1 cellular context compared by ENCODE assay signal in the genomic region with DNA sequence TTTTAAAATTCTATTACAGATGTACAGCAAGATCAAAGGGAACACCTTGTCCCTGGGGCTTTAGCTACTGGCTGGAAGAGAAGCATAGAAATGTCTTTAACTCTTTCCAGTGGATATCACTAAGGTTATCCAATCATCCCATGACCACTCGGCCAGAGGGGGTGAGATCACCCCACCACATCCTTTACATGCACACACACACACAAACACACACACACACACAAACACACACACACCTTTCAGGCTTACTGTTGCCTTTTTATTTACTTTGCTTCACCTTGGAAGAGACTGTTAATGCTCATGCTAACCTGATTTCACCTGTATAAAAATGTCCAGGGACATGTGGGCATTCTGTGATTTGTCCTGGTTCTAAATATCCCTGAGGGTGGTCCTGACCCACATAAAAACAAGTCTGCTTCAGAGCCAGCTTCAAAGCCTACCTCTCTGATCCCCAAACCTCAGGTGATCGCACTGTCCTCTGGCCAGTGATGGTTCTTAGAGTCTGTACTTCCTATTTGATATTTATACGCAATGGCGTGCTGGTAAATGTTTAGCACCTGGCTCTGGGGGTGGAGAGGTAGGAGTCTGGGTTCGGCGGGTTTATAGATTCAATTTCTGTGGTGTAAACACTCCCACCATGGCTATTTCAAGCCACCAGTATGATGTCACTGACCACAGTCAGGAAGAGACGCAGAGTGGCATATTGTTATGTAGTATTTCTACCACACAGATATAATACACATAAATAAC.
TF ChIP-seq lines count a peak whose summit lies in the region.

No MANE protein-coding gene starts in this region.

TF ChIP-seq in WTC11, 78 proteins besides CTCF, POLR2A, EP300 and RAD21 (continued from another document):
- TF ChIP-seq, protein P1, sequence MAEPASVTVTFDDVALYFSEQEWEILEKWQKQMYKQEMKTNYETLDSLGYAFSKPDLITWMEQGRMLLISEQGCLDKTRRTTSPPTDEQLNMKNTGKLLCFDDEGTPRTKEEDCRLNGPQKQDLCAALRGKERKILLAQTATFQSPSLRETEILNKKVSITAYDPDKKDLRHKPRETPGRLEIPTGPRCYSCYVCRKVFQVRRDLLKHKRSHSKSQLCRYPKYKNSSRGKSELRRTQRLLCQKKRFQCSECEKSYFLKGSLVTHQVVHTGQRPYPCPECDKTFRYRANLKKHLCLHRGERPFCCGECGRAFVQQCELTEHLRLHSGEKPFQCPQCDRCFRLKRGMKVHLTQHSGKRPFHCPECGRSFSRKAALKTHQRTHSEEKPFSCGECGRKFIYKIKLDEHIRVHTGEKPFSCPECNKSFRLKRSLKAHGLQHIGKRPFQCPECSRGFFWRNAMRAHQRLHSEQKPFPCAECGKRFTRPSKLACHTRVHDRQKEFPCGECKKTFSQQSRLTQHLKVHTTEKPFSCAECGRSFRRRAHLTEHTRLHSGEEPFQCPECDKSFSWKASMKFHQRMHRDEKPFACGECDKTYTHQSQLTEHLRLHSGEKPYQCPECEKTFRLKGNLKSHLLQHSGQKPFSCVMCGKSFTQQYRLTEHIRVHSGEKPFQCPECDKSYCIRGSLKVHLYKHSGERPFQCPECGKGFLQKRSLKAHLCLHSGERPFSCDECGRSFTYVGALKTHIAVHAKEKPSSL (CRISPR knock-in tag; conservative IDR thresholded peaks at IDR 0.05): no peak
